ENCODE assay signal across 18 cellular contexts in the genomic region with DNA sequence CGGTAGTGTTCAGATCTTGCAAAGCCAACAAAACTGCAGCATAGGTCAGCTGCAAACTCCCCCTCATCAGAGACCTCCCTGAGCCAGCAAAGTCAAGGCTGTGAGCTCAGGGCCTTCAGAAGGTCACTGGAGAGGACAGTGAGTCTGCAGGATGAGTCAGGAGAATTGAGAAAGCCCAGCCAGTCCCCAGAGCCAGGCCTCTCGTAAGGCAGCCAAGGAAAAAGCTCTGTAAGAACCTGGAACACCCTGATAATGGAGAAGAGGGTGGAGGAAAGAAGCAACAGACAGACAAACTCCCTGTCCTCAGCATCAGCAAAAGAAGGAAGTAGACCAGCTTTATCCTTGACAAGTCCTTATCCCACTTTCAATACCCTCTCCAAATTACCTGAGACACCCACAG. TPM values are rescaled to one million over a fixed set of nuclear protein-coding genes. Genes with fewer than 3 reads are reported as not detected.
A peak's percentile ranks its signal among the peaks of the same experiment; 100 is the strongest.
DNase-seq lines count a peak whose midpoint lies in the region; ATAC-seq and TF ChIP-seq lines count a peak whose summit lies in the region.
"Had no signal": no experiment of that assay in that cellular context is flagged by ENCODE, and none has a peak within 500 bp of the region (broad histone marks: within the 10 kb centered on the region; RNA-seq: fewer than 3 reads in every experiment).

No MANE protein-coding gene starts in this region.

- H3K4me1 Mint-ChIP-seq in stimulated activated memory B cell treated with anti-CD40 and anti-IgM and Interleukin-4, amounts not matched to agents 10 μg/mL and 1 μg/mL and 100 μg/mL, for 72 hours = no peaks in the 10 kb centered on the region
- H3K4me1 Mint-ChIP-seq: activated CD4-positive, alpha-beta memory T cell treated with anti-CD3 and anti-CD28 coated beads, Interleukin-2, amount 10 ng/mL, durations not matched to agents 7 days and 5 days; CD8-positive, alpha-beta memory T cell had no signal

- WGBS in testis, 2 donors = 17% methylated on average over 2 of the region's 2 CpGs; no CpG with 5 or more reads in 1 of the 2 donors

- H3K4me3 ChIP-seq in choroid plexus epithelial cell (ENCODE audit: low read depth, low read length) (no peak overlapping the region), right atrium auricular region (no peak overlapping the region), testis (no peak overlapping the region)
- H3K4me3 ChIP-seq: spleen had no signal

- no peak for TF ChIP-seq POLR2A in testis (IDR thresholded peaks at IDR 0.05)

- H3K27ac Mint-ChIP-seq in stimulated activated memory B cell treated with anti-CD40 and anti-IgM and Interleukin-4, amounts not matched to agents 10 μg/mL and 1 μg/mL and 100 μg/mL, for 72 hours = no peak overlapping the region
- H3K27ac Mint-ChIP-seq: activated CD4-positive, alpha-beta memory T cell treated with anti-CD3 and anti-CD28 coated beads, Interleukin-2, amount 10 ng/mL, durations not matched to agents 7 days and 5 days; CD8-positive, alpha-beta memory T cell; dendritic cell treated with granulocyte-macrophage colony-stimulating factor and Interleukin-4, amounts not matched to agents 40 ng/mL and 50 ng/mL, for 4 days had no signal

- H3K36me3 Mint-ChIP-seq in stimulated activated memory B cell treated with anti-CD40 and anti-IgM and Interleukin-4, amounts not matched to agents 10 μg/mL and 1 μg/mL and 100 μg/mL, for 72 hours = no peaks in the 10 kb centered on the region
- H3K36me3 Mint-ChIP-seq: CD8-positive, alpha-beta memory T cell had no signal

- TF ChIP-seq CTCF in choroid plexus epithelial cell (conservative IDR thresholded peaks at IDR 0.05; ENCODE audit: low read depth, low read length) (no peak), right atrium auricular region (IDR thresholded peaks at IDR 0.05) (no peak), testis (IDR thresholded peaks at IDR 0.05) (no peak)

- DNase-seq in HS-5 (ENCODE audit: low read depth) (peak; percentile 10), choroid plexus epithelial cell (ENCODE audit: low read depth) (peak; percentile 35), right atrium auricular region (ENCODE audit: low spot score) (peak; percentile 61), testis (peak; percentile 61), DMS114 treated with DMSO at 0.1 percent for 48 hours (lab: John Stamatoyannopoulos, UW; ENCODE audit: unreplicated experiment) (no peak)
- DNase-seq: activated CD4-positive, alpha-beta memory T cell treated with anti-CD3 and anti-CD28 coated beads, Interleukin-2, amount 10 ng/mL, durations not matched to agents 7 days and 5 days; amygdala; CD8-positive, alpha-beta memory T cell; foreskin melanocyte; NCI-H1694 treated with DMSO at 0.1 percent for 48 hours; NCI-H446 treated with DMSO at 0.1 percent for 48 hours; spleen had no signal

- no peaks in the 10 kb centered on the region for H3K27me3 Mint-ChIP-seq in stimulated activated memory B cell treated with anti-CD40 and anti-IgM and Interleukin-4, amounts not matched to agents 10 μg/mL and 1 μg/mL and 100 μg/mL, for 72 hours
- H3K27me3 Mint-ChIP-seq: activated CD4-positive, alpha-beta memory T cell treated with anti-CD3 and anti-CD28 coated beads, Interleukin-2, amount 10 ng/mL, durations not matched to agents 7 days and 5 days; dendritic cell treated with granulocyte-macrophage colony-stimulating factor and Interleukin-4, amounts not matched to agents 40 ng/mL and 50 ng/mL, for 4 days had no signal

- H3K4me1 ChIP-seq in right atrium auricular region (peaks cover 0 to 4% of the 10 kb centered on the region in 2 donors), testis (peaks cover 4% of the 10 kb centered on the region)
- H3K4me1 ChIP-seq: spleen had no signal

- H3K27me3 ChIP-seq in right atrium auricular region = no peaks in the 10 kb centered on the region
- no peaks in the 10 kb centered on the region for H3K27me3 ChIP-seq in testis
- H3K27me3 ChIP-seq: neutrophil, spleen had no signal

- H3K9me3 ChIP-seq in right atrium auricular region (no peaks in the 10 kb centered on the region), testis (no peaks in the 10 kb centered on the region)
- H3K9me3 ChIP-seq: neutrophil, spleen had no signal

- intact Hi-C loops in testis (cut with DNase I; ENCODE audit: low total_unique reads) = no loop called here

- no peak overlapping the region for H3K4me3 Mint-ChIP-seq in stimulated activated memory B cell treated with anti-CD40 and anti-IgM and Interleukin-4, amounts not matched to agents 10 μg/mL and 1 μg/mL and 100 μg/mL, for 72 hours
- H3K4me3 Mint-ChIP-seq: activated CD4-positive, alpha-beta memory T cell treated with anti-CD3 and anti-CD28 coated beads, Interleukin-2, amount 10 ng/mL, durations not matched to agents 7 days and 5 days; CD8-positive, alpha-beta memory T cell; dendritic cell treated with granulocyte-macrophage colony-stimulating factor and Interleukin-4, amounts not matched to agents 40 ng/mL and 50 ng/mL, for 4 days had no signal

- no peaks in the 10 kb centered on the region for H3K9me3 Mint-ChIP-seq in stimulated activated memory B cell treated with anti-CD40 and anti-IgM and Interleukin-4, amounts not matched to agents 10 μg/mL and 1 μg/mL and 100 μg/mL, for 72 hours
- H3K9me3 Mint-ChIP-seq: activated CD4-positive, alpha-beta memory T cell treated with anti-CD3 and anti-CD28 coated beads, Interleukin-2, amount 10 ng/mL, durations not matched to agents 7 days and 5 days; CD8-positive, alpha-beta memory T cell; dendritic cell treated with granulocyte-macrophage colony-stimulating factor and Interleukin-4, amounts not matched to agents 40 ng/mL and 50 ng/mL, for 4 days had no signal

- peak overlapping the region; percentile 41 to 55 for H3K27ac ChIP-seq in right atrium auricular region
- no peak overlapping the region for H3K27ac ChIP-seq in testis
- H3K27ac ChIP-seq: neutrophil, spleen had no signal

- H3K36me3 ChIP-seq in right atrium auricular region (no peaks in the 10 kb centered on the region), testis (ENCODE audit: low read depth, missing control alignments) (no peaks in the 10 kb centered on the region)
- H3K36me3 ChIP-seq: neutrophil, spleen had no signal

- ATAC-seq in HG02938 (IDR thresholded peaks at IDR 0.05; ENCODE audit: unreplicated experiment) = no peak
- ATAC-seq in stimulated activated memory B cell treated with anti-CD40 and anti-IgM and Interleukin-4, amounts not matched to agents 10 μg/mL and 1 μg/mL and 100 μg/mL, for 72 hours = no peak

RNA-seq across cellular contexts. Expression of a gene that starts 33.0 kb away (rescaled TPM):
- 1 to 10 TPM in 1 of 2 donors, under 1 TPM in 1; 0.74 to 1.0 TPM for total RNA-seq in right atrium auricular region
- 1 to 10 TPM; 2.0 to 2.4 TPM for total RNA-seq in testis
- 1.2 TPM for polyA plus RNA-seq in testis (ENCODE audit: insufficient read depth, low read depth, low replicate concordance)
- total RNA-seq: activated CD4-positive, alpha-beta memory T cell treated with anti-CD3 and anti-CD28 coated beads, Interleukin-2, amount 10 ng/mL, durations not matched to agents 7 days and 5 days; G401; SK-MEL-5 had no signal
- polyA plus RNA-seq: CD8-positive, alpha-beta memory T cell had no signal

Comparison
In these comparisons a context has a peak if more than half of its experiments do, and no peak if none do; other contexts are left out.
1. H3K27ac ChIP-seq: peak in right atrium auricular region (2 of 2); none in testis (0 of 2).